13 cellular contexts compared by ENCODE assay signal in the genomic region with DNA sequence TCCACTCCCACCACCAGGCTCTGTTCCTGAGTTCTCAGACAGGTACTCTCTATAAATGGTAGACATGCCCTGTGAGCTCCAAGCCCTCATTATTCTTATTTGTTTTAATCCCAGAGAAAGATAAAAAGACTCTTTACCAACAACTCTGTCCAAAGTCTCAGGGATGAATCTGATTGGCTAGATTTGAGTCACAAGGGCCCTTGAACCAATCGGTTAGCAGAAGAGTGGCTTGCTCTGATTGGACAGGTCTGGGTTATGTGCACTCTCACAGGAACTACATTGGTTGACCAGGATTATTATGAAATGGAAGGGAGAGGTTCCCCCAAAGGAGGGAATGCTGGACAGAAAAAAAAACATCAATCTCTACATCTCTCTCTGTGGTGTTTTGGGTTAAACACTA. TPM values are rescaled to one million over a fixed set of nuclear protein-coding genes. Genes with fewer than 3 reads are reported as not detected.
DNase-seq lines count a peak whose midpoint lies in the region; ATAC-seq and TF ChIP-seq lines count a peak whose summit lies in the region.
"Had no signal": no experiment of that assay in that cellular context is flagged by ENCODE, and none has a peak within 500 bp of the region (broad histone marks: within the 10 kb centered on the region; RNA-seq: fewer than 3 reads in every experiment).

No MANE protein-coding gene starts in this region.

- no peaks in the 10 kb centered on the region for H3K9me3 ChIP-seq in stomach
- H3K9me3 ChIP-seq: testis had no signal

- H3K4me1 ChIP-seq in stomach = peaks cover 39 to 90% (median 58%) of the 10 kb centered on the region in 4 donors

- TF ChIP-seq CTCF in stomach (IDR thresholded peaks at IDR 0.05) = no peak

- intact Hi-C loops in stomach (cut with DNase I; ENCODE audit: low total_unique reads) = no loop called here

- ATAC-seq in central memory CD8-positive, alpha-beta T cell (replicated peaks; ENCODE audit: extremely low read depth, poor library complexity, severe bottlenecking) = no peak
- ATAC-seq in HG03354 (IDR thresholded peaks at IDR 0.05; ENCODE audit: poor library complexity, severe bottlenecking, unreplicated experiment) = no peak
- ATAC-seq in HG03095 (IDR thresholded peaks at IDR 0.05; ENCODE audit: unreplicated experiment) = no peak

- no peak for DNase-seq in activated naive CD4-positive, alpha-beta T cell treated with anti-CD3 and anti-CD28 coated beads, Interleukin-2, amount 50 U/mL, for 16 hours
- DNase-seq in RKO (ENCODE audit: low spot score) (peak; percentile 12), stomach (no peak), globus pallidus (ENCODE audit: low spot score) (no peak)
- no peak for DNase-seq in central memory CD8-positive, alpha-beta T cell (ENCODE audit: low spot score in 2 of 2)
- DNase-seq: cerebellar nuclear complex, DMS79, NCI-H1930, Right ventricle myocardium superior had no signal

- no peaks in the 10 kb centered on the region for H3K27me3 ChIP-seq in stomach
- H3K27me3 ChIP-seq: testis had no signal

- TF ChIP-seq POLR2A in stomach (IDR thresholded peaks at IDR 0.05) = no peak

- H3K36me3 ChIP-seq in stomach = peaks cover 0 to 30% (median 2%) of the 10 kb centered on the region in 4 donors

- peaks cover 91% of the 10 kb centered on the region for H3K4me1 Mint-ChIP-seq in activated naive CD4-positive, alpha-beta T cell treated with anti-CD3 and anti-CD28 coated beads, Interleukin-2, amount 50 U/mL, for 24 hours
- H3K4me1 Mint-ChIP-seq in central memory CD8-positive, alpha-beta T cell = peaks cover 89% of the 10 kb centered on the region

- H3K4me3 Mint-ChIP-seq in activated naive CD4-positive, alpha-beta T cell treated with anti-CD3 and anti-CD28 coated beads, Interleukin-2, amount 50 U/mL, for 24 hours = no peak overlapping the region
- peak overlapping the region; percentile 97 for H3K4me3 Mint-ChIP-seq in central memory CD8-positive, alpha-beta T cell

- TF ChIP-seq EP300 in stomach (IDR thresholded peaks at IDR 0.05) = no peak

- H3K9me3 Mint-ChIP-seq in activated naive CD4-positive, alpha-beta T cell treated with anti-CD3 and anti-CD28 coated beads, Interleukin-2, amount 50 U/mL, for 24 hours = no peaks in the 10 kb centered on the region
- no peaks in the 10 kb centered on the region for H3K9me3 Mint-ChIP-seq in central memory CD8-positive, alpha-beta T cell

- WGBS in stomach, 5 donors = 78 to 96% (median 92%) methylated on average over 1 of the region's 1 CpG

- peak overlapping the region; percentile 87 for H3K27ac Mint-ChIP-seq in activated naive CD4-positive, alpha-beta T cell treated with anti-CD3 and anti-CD28 coated beads, Interleukin-2, amount 50 U/mL, for 24 hours
- peak overlapping the region; percentile 88 for H3K27ac Mint-ChIP-seq in central memory CD8-positive, alpha-beta T cell (ENCODE audit: low read depth)

- peak overlapping the region in 3 of 5 donors; percentile 47 to 72 (median 51) for H3K27ac ChIP-seq in stomach
- H3K27ac ChIP-seq: testis had no signal

- no peak overlapping the region for H3K4me3 ChIP-seq in stomach
- H3K4me3 ChIP-seq: testis had no signal

- peaks cover 16% of the 10 kb centered on the region for H3K36me3 Mint-ChIP-seq in activated naive CD4-positive, alpha-beta T cell treated with anti-CD3 and anti-CD28 coated beads, Interleukin-2, amount 50 U/mL, for 24 hours
- H3K36me3 Mint-ChIP-seq in central memory CD8-positive, alpha-beta T cell (ENCODE audit: insufficient read depth) = peaks cover 27% of the 10 kb centered on the region

- H3K27me3 Mint-ChIP-seq in activated naive CD4-positive, alpha-beta T cell treated with anti-CD3 and anti-CD28 coated beads, Interleukin-2, amount 50 U/mL, for 24 hours = no peaks in the 10 kb centered on the region
- no peaks in the 10 kb centered on the region for H3K27me3 Mint-ChIP-seq in central memory CD8-positive, alpha-beta T cell

RNA-seq across cellular contexts. Expression of gene COTL1, which starts 7.5 kb away (rescaled TPM):
- 100 to 1,000 TPM in 3 of 5 donors, 10 to 100 TPM in 2; 40.3 to 184 (median 173) TPM for total RNA-seq in stomach
- polyA plus RNA-seq in stomach = 100 to 1,000 TPM in 2 of 3 donors, 10 to 100 TPM in 1; 52.7 to 187 (median 184) TPM

RNA-seq across cellular contexts. Expression of gene KLHL36, which starts 37.9 kb away (rescaled TPM):
- total RNA-seq in stomach = 10 to 100 TPM; 29.5 to 62.4 (median 43.7) TPM
- polyA plus RNA-seq in stomach = 10 to 100 TPM; 10.5 to 14.3 (median 13.6) TPM
